8 cellular contexts compared by ENCODE assay signal in genomic region chr1:181089777-181090505, GRCh38. TPM values are rescaled to one million over a fixed set of nuclear protein-coding genes. Genes with fewer than 3 reads are reported as not detected.
A peak's percentile ranks its signal among the peaks of the same experiment; 100 is the strongest.
DNase-seq lines count a peak whose midpoint lies in the region; ATAC-seq, FAIRE-seq and TF ChIP-seq lines count a peak whose summit lies in the region.

No MANE protein-coding gene starts in this region.

- H3K79me2 ChIP-seq in MM.1S (ENCODE audit: low read length), result peaks cover 45% of the 10 kb centered on the region
- peaks cover 67% of the 10 kb centered on the region for H3K79me2 ChIP-seq in GM12878 (ENCODE audit: control insufficient read depth, insufficient read depth, low read length)

- H3K27ac ChIP-seq in MM.1S (ENCODE audit: low read length) (peak overlapping the region; percentile 77), GM12878 (ENCODE audit: control insufficient read depth, insufficient read depth) (peak overlapping the region; percentile 97)

- 0 out of 2 replicates have a peak, but pooled peaks have one; percentile 5 for TF ChIP-seq RAD21 in GM12878 (IDR thresholded peaks at IDR 0.05; ENCODE audit: insufficient read depth, low read depth, low read length)

- 0 out of 2 replicates have a peak, but pooled peaks cover 7% of the 10 kb centered on the region for H4K20me1 ChIP-seq in MM.1S (ENCODE audit: insufficient read depth, low read length)
- H4K20me1 ChIP-seq in GM12878 (ENCODE audit: control insufficient read depth, insufficient read depth), result peaks cover 5% of the 10 kb centered on the region; the same call in 1 of the 2 replicates

- H3K4me3 ChIP-seq in MM.1S (ENCODE audit: low read length), result peak overlapping the region; percentile 94
- peak overlapping the region; percentile 99 for H3K4me3 ChIP-seq in GM12878

- ATAC-seq in GM21786 (IDR thresholded peaks at IDR 0.05; ENCODE audit: unreplicated experiment), result peak; percentile 33
- ATAC-seq in GM12878, result peak; percentile 68

- TF ChIP-seq EP300 in GM12878 (IDR thresholded peaks at IDR 0.05; ENCODE audit: borderline replicate concordance in 1 of 2, control insufficient read depth in 1 of 2, low read depth in 2 of 2, low read length in 2 of 2), result peak; percentile 58 to 64; a peak in 2 of 4 replicates

- TF ChIP-seq CTCF in MM.1S (IDR thresholded peaks at IDR 0.05; ENCODE audit: low read length) (no peak), GM12878 (IDR thresholded peaks at IDR 0.05 in 2 of 3, conservative IDR thresholded peaks at IDR 0.05 in 1 of 3; ENCODE audit: control insufficient read depth in 2 of 3, extremely low read depth in 1 of 3, insufficient read depth in 1 of 3, low read depth in 3 of 3, low read length in 3 of 3) (no peak)

- DNase-seq in Daoy (ENCODE audit: low read depth), result peak; percentile 75
- DNase-seq in MM.1S, result peak; percentile 78
- DNase-seq in T1000 (lab: John Stamatoyannopoulos, UW), result peak; percentile 28
- DNase-seq in GM12878 (ENCODE audit: low read depth, low spot score), result no peak
- DNase-seq in inferior parietal cortex (ENCODE audit: extremely low spot score), result peak; percentile 43
- peak; percentile 65 for DNase-seq in stimulated activated CD4-positive, alpha-beta T cell treated with anti-CD3 and anti-CD28 coated beads, Interleukin-12 subunit alpha, Interleukin-12 subunit beta, amount 100 ng/mL, for 24 hours (ENCODE audit: low read depth in 2 of 2)
- no peak for DNase-seq in cerebellar cortex (ENCODE audit: low spot score)

- H3K9me2 ChIP-seq in MM.1S (replicated peaks; ENCODE audit: insufficient read depth, low read length), result no peaks in the 10 kb centered on the region

- H3K4me1 ChIP-seq in MM.1S (ENCODE audit: low read length), result peaks cover 20% of the 10 kb centered on the region
- H3K4me1 ChIP-seq in GM12878 (ENCODE audit: control insufficient read depth, insufficient read depth, low read length), result peaks cover 8% of the 10 kb centered on the region; the same call in 1 of the 2 replicates

- SMC1A ChIA-PET in GM12878 (lab: Charles Lee; ENCODE audit: uncharacterized antibody, unreplicated experiment), result interaction anchor here (0.6 to 39.2 kb wide), 18 partner anchors 10 to 588 kb away, joined by 3 to 1399 read pairs (median 4); partner anchors contain the start of genes ACBD6 and MR1

- WGBS in GM12878 (ENCODE audit: insufficient coverage, insufficient replicate concordance, low lambda C conversion rate, missing lambda C conversion rate), result under 1% methylated on average over 39 of the region's 39 CpGs

- BruUV-seq in GM12878 (replicated peaks; lab: Mats Ljungman, UMichigan), result TSS peak; percentile 91

- peaks cover 15% of the 10 kb centered on the region for H3F3A ChIP-seq in MM.1S (ENCODE audit: insufficient read depth, low read length)

- CTCF ChIA-PET in GM12878 (lab: Yijun Ruan, JAX), result interaction anchor here (0.9 to 38.4 kb wide), 13 partner anchors 9 to 208 kb away, joined by 3 to 1067 read pairs (median 7); no protein-coding TSS in a partner anchor

- in situ Hi-C loops in GM12878 (cut with MboI), result loop anchor here (5.0 kb wide), 2 partner anchors 42 to 53 kb away; no protein-coding TSS in a partner anchor

- peak overlapping the region; percentile 79 for H3K9ac ChIP-seq in MM.1S (ENCODE audit: low read length)
- peak overlapping the region; percentile 98 for H3K9ac ChIP-seq in GM12878 (ENCODE audit: control insufficient read depth, insufficient read depth, low read length)

- H3K4me2 ChIP-seq in MM.1S (ENCODE audit: low read depth, low read length), result peak overlapping the region; percentile 88
- H3K4me2 ChIP-seq in GM12878 (ENCODE audit: control insufficient read depth, insufficient read depth), result peak overlapping the region; percentile 89; the same call in 1 of the 2 replicates

- peak; percentile 31 for FAIRE-seq in GM12878 (lab: Jason Lieb, UNC)

- TF ChIP-seq POLR2A in GM12878 (IDR thresholded peaks at IDR 0.05; ENCODE audit: low read depth, low read length), result peak; percentile 85

- POLR2A ChIA-PET in GM12878 (lab: Charles Lee), result interaction anchor here (0.6 to 10.4 kb wide), 21 partner anchors 9 to 185 kb away, joined by 3 to 142 read pairs (median 8); partner anchors contain the start of gene MR1

- H3K36me3 ChIP-seq in MM.1S (replicated peaks; ENCODE audit: insufficient read depth, low read length) (no peaks in the 10 kb centered on the region), GM12878 (ENCODE audit: control insufficient read depth in 2 of 2, insufficient read depth in 2 of 2, low read length in 1 of 2) (peaks cover 0 to 15% of the 10 kb centered on the region in 2 experiments; a peak in 3 of 4 replicates)

- RAD21 ChIA-PET in GM12878 (lab: Charles Lee; ENCODE audit: unreplicated experiment), result interaction anchor here (0.8 to 26.9 kb wide), 21 partner anchors 9 to 574 kb away, joined by 3 to 966 read pairs (median 5); partner anchors contain the start of gene MR1

- H3K27me3 ChIP-seq in MM.1S (replicated peaks; ENCODE audit: insufficient read depth, low read length), result no peaks in the 10 kb centered on the region
- H3K27me3 ChIP-seq in GM12878 (replicated peaks in 1 of 2; ENCODE audit: control insufficient read depth in 2 of 2, insufficient read depth in 2 of 2, low read length in 1 of 2), result no peaks in the 10 kb centered on the region

- no peaks in the 10 kb centered on the region for H3K9me3 ChIP-seq in MM.1S (replicated peaks; ENCODE audit: insufficient read depth, low read length)
- H3K9me3 ChIP-seq in GM12878 (replicated peaks; ENCODE audit: control insufficient read depth, insufficient read depth, low read length), result no peaks in the 10 kb centered on the region; the same call in 2 of the 3 replicates

- H2AFZ ChIP-seq in MM.1S (ENCODE audit: low read length), result peak overlapping the region; percentile 53
- H2AFZ ChIP-seq in GM12878 (ENCODE audit: control insufficient read depth, low read depth, low read length), result no peak overlapping the region

- intact Hi-C loops in GM12878 (cut with micrococcal nuclease; ENCODE audit: unreplicated experiment), result loop anchor here (1.0 to 10.0 kb wide), 3 partner anchors 50 to 845 kb away; no protein-coding TSS in a partner anchor

TF ChIP-seq in GM12878, 131 proteins besides CTCF, POLR2A, EP300 and RAD21 (continues in another document):
- TF ChIP-seq SPI1 (IDR thresholded peaks at IDR 0.05; ENCODE audit: borderline replicate concordance, insufficient read depth, low read depth, low read length) (peak; percentile 82), PML (IDR thresholded peaks at IDR 0.05; ENCODE audit: low read length) (peak; percentile 89), MAX (IDR thresholded peaks at IDR 0.05; ENCODE audit: low read depth, low read length) (peak; percentile 45; the same call in 1 of the 2 replicates), MTA3 (IDR thresholded peaks at IDR 0.05; ENCODE audit: borderline replicate concordance, low read length) (peak; percentile 87; the same call in 1 of the 2 replicates), ZNF207 (IDR thresholded peaks at IDR 0.05; ENCODE audit: borderline replicate concordance) (peak; percentile 75; the same call in 1 of the 2 replicates), ZNF384 (IDR thresholded peaks at IDR 0.05; ENCODE audit: borderline replicate concordance, low read depth, low read length) (no peak), RB1 (IDR thresholded peaks at IDR 0.05; ENCODE audit: borderline replicate concordance) (0 out of 2 replicates have a peak, but pooled peaks have one; percentile 4), CBFB (IDR thresholded peaks at IDR 0.05; ENCODE audit: low read depth) (peak; percentile 41; the same call in 1 of the 2 replicates), ZNF24 (IDR thresholded peaks at IDR 0.05) (no peak), BMI1 (IDR thresholded peaks at IDR 0.05; ENCODE audit: borderline replicate concordance) (no peak)

RNA-seq across cellular contexts. Expression of gene IER5, which starts 1.4 kb away (rescaled TPM):
- 20.3 and 22.3 TPM in 2 replicates for total RNA-seq in Daoy (2014; rRNA removed; shearing (Covaris generic))
- total RNA-seq in GM12878 (2013; cell fraction: nucleolus; rRNA removed), result 88.8 and 93.7 TPM in 2 replicates
- total RNA-seq in GM12878 (2014; rRNA removed), result 65.4 and 69.4 TPM in 2 replicates
- total RNA-seq in GM12878 (2014; rRNA removed; fragmentation: Illumina TruSeq; extraction: Trizol), result 32.7 and 34.9 TPM in 2 replicates
- 73.9 and 75.2 TPM in 2 replicates for total RNA-seq in GM12878 (2021)
- polyA plus RNA-seq in GM12878 (2011; ENCODE audit: low read depth), result 6.6 TPM
- 36.4 and 44.1 TPM in 2 replicates for polyA plus RNA-seq in GM12878 (2011; rRNA removed)
- 32.3 and 38.9 TPM in 2 replicates for polyA plus RNA-seq in GM12878 (2011; cell fraction: cytosol; rRNA removed)
- 59.7 and 70.4 TPM in 2 replicates for polyA plus RNA-seq in GM12878 (2011; cell fraction: nucleus; rRNA removed)
- 24.5 and 28.7 TPM in 2 replicates for polyA plus RNA-seq in GM12878 (2012)
- 22.4 and 26.2 TPM in 2 replicates for polyA plus RNA-seq in GM12878 (2014; fragmentation: Illumina TruSeq; extraction: Trizol)
- polyA plus RNA-seq in GM12878 (2014; fragmentation: Nextera tagmentation; extraction: Ambion mirVana), result 10 to 100 TPM in 1 of 2 experiments, 1 to 10 TPM in 1; 6.2 to 19.5 TPM
- polyA plus RNA-seq in GM12878 (2014; rRNA removed), result 52.3 and 62.0 TPM in 2 replicates
- polyA plus RNA-seq in GM12878 (2016; fragmentation: Nextera tagmentation; extraction: Ambion mirVana), result 10 to 100 TPM in 1 of 2 experiments, 1 to 10 TPM in 1; 4.3 to 11.7 TPM
- 30.4 and 44.0 TPM in 2 replicates for polyA minus RNA-seq in GM12878 (2011; rRNA and poly(A)+ RNA removed)
- polyA minus RNA-seq in GM12878 (2011; cell fraction: cytosol; rRNA and poly(A)+ RNA removed), result 24.5 TPM in 2 replicates
- 69.0 and 99.9 TPM in 2 replicates for polyA minus RNA-seq in GM12878 (2011; cell fraction: nucleus; rRNA and poly(A)+ RNA removed)

RNA-seq across cellular contexts. Expression of gene MR1, which starts 56.2 kb away (rescaled TPM):
- total RNA-seq in Daoy (2014; rRNA removed; shearing (Covaris generic)), result 5.2 and 7.1 TPM in 2 replicates
- total RNA-seq in GM12878 (2013; cell fraction: nucleolus; rRNA removed), result 81.0 and 93.9 TPM in 2 replicates
- 29.5 and 30.4 TPM in 2 replicates for total RNA-seq in GM12878 (2014; rRNA removed)
- total RNA-seq in GM12878 (2014; rRNA removed; fragmentation: Illumina TruSeq; extraction: Trizol), result 32.2 and 32.3 TPM in 2 replicates
- 26.3 and 29.0 TPM in 2 replicates for total RNA-seq in GM12878 (2021)
- polyA plus RNA-seq in GM12878 (2011; ENCODE audit: low read depth), result 21.6 TPM
- 65.9 and 71.7 TPM in 2 replicates for polyA plus RNA-seq in GM12878 (2011; rRNA removed)
- 42.6 and 46.8 TPM in 2 replicates for polyA plus RNA-seq in GM12878 (2011; cell fraction: cytosol; rRNA removed)
- 23.1 and 25.8 TPM in 2 replicates for polyA plus RNA-seq in GM12878 (2011; cell fraction: nucleus; rRNA removed)
- polyA plus RNA-seq in GM12878 (2012), result 20.0 and 23.8 TPM in 2 replicates
- polyA plus RNA-seq in GM12878 (2014; fragmentation: Illumina TruSeq; extraction: Trizol), result 40.0 and 42.3 TPM in 2 replicates
- 10 to 100 TPM; 24.7 to 28.5 TPM for polyA plus RNA-seq in GM12878 (2014; fragmentation: Nextera tagmentation; extraction: Ambion mirVana)
- 24.3 and 29.2 TPM in 2 replicates for polyA plus RNA-seq in GM12878 (2014; rRNA removed)
- polyA plus RNA-seq in GM12878 (2016; fragmentation: Nextera tagmentation; extraction: Ambion mirVana), result 10 to 100 TPM; 35.7 to 36.4 TPM
- polyA minus RNA-seq in GM12878 (2011; rRNA and poly(A)+ RNA removed), result 47.7 and 66.8 TPM in 2 replicates
- polyA minus RNA-seq in GM12878 (2011; cell fraction: cytosol; rRNA and poly(A)+ RNA removed), result 9.9 and 15.5 TPM in 2 replicates
- 23.2 and 32.4 TPM in 2 replicates for polyA minus RNA-seq in GM12878 (2011; cell fraction: nucleus; rRNA and poly(A)+ RNA removed)

Comparison
In these comparisons a context has a peak if more than half of its experiments do, and no peak if none do; other contexts are left out.
1. DNase-seq: peak in Daoy (single experiment), MM.1S (single experiment), T1000 (single experiment), inferior parietal cortex (single experiment) and stimulated activated CD4-positive, alpha-beta T cell treated with anti-CD3 and anti-CD28 coated beads, Interleukin-12 subunit alpha, Interleukin-12 subunit beta, amount 100 ng/mL, for 24 hours (2 of 2); none in GM12878 (single experiment) and cerebellar cortex (single experiment).